Comparison of ENCODE assay signal across 22 cellular contexts in genomic region chrX:1767026-1767425, GRCh38.
DNase-seq lines count a peak whose midpoint lies in the region; ATAC-seq, FAIRE-seq and TF ChIP-seq lines count a peak whose summit lies in the region.
"Had no signal": no experiment of that assay in that cellular context is flagged by ENCODE, and none has a peak within 500 bp of the region (broad histone marks: within the 10 kb centered on the region; RNA-seq: fewer than 3 reads in every experiment).

No MANE protein-coding gene starts in this region.

- H3K27ac ChIP-seq in HepG2 (ENCODE audit: extremely low read length, insufficient read depth, low read length), result no peak overlapping the region
- no peak overlapping the region for H3K27ac ChIP-seq in right lobe of liver
- H3K27ac ChIP-seq: parathyroid adenoma, testis had no signal

- WGBS in HepG2 (ENCODE audit: low lambda C conversion rate), result 50% methylated on average over 10 of the region's 10 CpGs
- WGBS in right lobe of liver (ENCODE audit: insufficient coverage, low coverage, low lambda C conversion rate, missing lambda C conversion rate), result 50% methylated on average over 8 of the region's 10 CpGs

- DNase-seq in HepG2 (ENCODE audit: low spot score), result no peak
- no peak for DNase-seq in right lobe of liver
- peak; percentile 48 for DNase-seq in NCI-H69 (lab: John Stamatoyannopoulos, UW)
- peak; percentile 53 for DNase-seq in iPS-NIHi11 (ENCODE audit: low spot score)
- DNase-seq in NCI-H510A treated with DMSO at 0.1 percent for 48 hours (lab: John Stamatoyannopoulos, UW), result no peak
- DNase-seq in T-helper 2 cell, result no peak
- no peak for DNase-seq in T-helper 1 cell
- DNase-seq in NCI-H2107 treated with DMSO at 0.1 percent for 48 hours (lab: John Stamatoyannopoulos, UW; ENCODE audit: unreplicated experiment), result no peak
- DNase-seq: activated CD4-positive, alpha-beta T cell treated with anti-CD3 and anti-CD28 coated beads, Interleukin-2, amount 10 ng/mL, durations not matched to agents 24 days and 14 days; activated CD8-positive, alpha-beta memory T cell treated with anti-CD3 and anti-CD28 coated beads, Interleukin-2, amount 10 ng/mL, durations not matched to agents 7 days and 5 days; activated naive CD8-positive, alpha-beta T cell treated with anti-CD3 and anti-CD28 coated beads, Interleukin-2, amount 10 ng/mL, durations not matched to agents 7 days and 5 days; DMS53; effector memory CD4-positive, alpha-beta T cell; kidney glomerular epithelial cell; NCI-H2081 treated with DMSO at 0.1 percent for 48 hours; testis had no signal

- H4K20me1 ChIP-seq in HepG2 (ENCODE audit: insufficient read depth, low read length), result no peaks in the 10 kb centered on the region

- in situ Hi-C loops in HepG2 (cut with HindIII; ENCODE audit: extremely low pct_ligation_motif_present, low pct_unique_long_range_greater_than_20kb), result no loop called here

- H3K4me3 ChIP-seq in HepG2 (replicated peaks in 1 of 3; ENCODE audit: insufficient read depth in 1 of 3, low read depth in 2 of 3, low read length in 3 of 3) (no peak overlapping the region), right lobe of liver (no peak overlapping the region)
- H3K4me3 ChIP-seq: testis had no signal

- no peak overlapping the region for H3K4me2 ChIP-seq in HepG2 (ENCODE audit: low read depth, low read length)

- CTCF ChIA-PET in HepG2 (lab: Yijun Ruan, JAX; ENCODE audit: low intra/inter-chr PET ratio, low total read pairs), result no interaction called here

- no peak for TF ChIP-seq RAD21 in HepG2 (CRISPR knock-in tag; IDR thresholded peaks at IDR 0.05)

- no peaks in the 10 kb centered on the region for H3K36me3 ChIP-seq in HepG2 (replicated peaks in 1 of 2; ENCODE audit: control insufficient read depth in 1 of 2, insufficient read depth in 2 of 2, low read length in 2 of 2)
- no peaks in the 10 kb centered on the region for H3K36me3 ChIP-seq in right lobe of liver

- H2AFZ ChIP-seq in HepG2 (ENCODE audit: low read length), result no peak overlapping the region
- H2AFZ ChIP-seq: parathyroid adenoma had no signal

- ATAC-seq in HepG2, result no peak
- ATAC-seq in right lobe of liver, result no peak
- ATAC-seq: activated CD8-positive, alpha-beta memory T cell treated with anti-CD3 and anti-CD28 coated beads, Interleukin-2, amount 10 ng/mL, durations not matched to agents 7 days and 5 days; esophagus mucosa; stimulated activated memory B cell treated with anti-CD40 and anti-IgM and Interleukin-4, amounts not matched to agents 10 μg/mL and 1 μg/mL and 100 μg/mL, for 72 hours had no signal

- TF ChIP-seq CTCF in HepG2 (CRISPR knock-in tag; IDR thresholded peaks at IDR 0.05) (no peak), right lobe of liver (IDR thresholded peaks at IDR 0.05) (no peak)

- FAIRE-seq in HepG2 (lab: Jason Lieb, UNC), result no peak
- FAIRE-seq: frontal cortex, GM12891, H1 had no signal

- peaks cover 0 to 2% of the 10 kb centered on the region in 2 experiments; a peak in 1 of 5 replicates for H3K27me3 ChIP-seq in HepG2 (ENCODE audit: control insufficient read depth in 1 of 2, insufficient read depth in 2 of 2, low read length in 2 of 2)
- no peaks in the 10 kb centered on the region for H3K27me3 ChIP-seq in right lobe of liver
- H3K27me3 ChIP-seq: testis had no signal

- intact Hi-C loops in HepG2 (cut with micrococcal nuclease; ENCODE audit: unreplicated experiment) (no loop called here), right lobe of liver (cut with DNase I) (no loop called here)

- no peaks in the 10 kb centered on the region for H3K79me2 ChIP-seq in HepG2 (ENCODE audit: insufficient read depth, low read length)
- H3K79me2 ChIP-seq: parathyroid adenoma had no signal

- no TSS peak for BruUV-seq in HepG2 (replicated peaks; lab: Mats Ljungman, UMichigan)

- TF ChIP-seq EP300 in HepG2 (IDR thresholded peaks at IDR 0.05; ENCODE audit: low read depth in 2 of 2, low read length in 2 of 2), result no peak
- TF ChIP-seq EP300 in HepG2 (CRISPR knock-in tag; IDR thresholded peaks at IDR 0.05; ENCODE audit: borderline replicate concordance), result no peak

- no peak overlapping the region for H3K9ac ChIP-seq in HepG2 (ENCODE audit: insufficient read depth, low read depth, low read length)
- H3K9ac ChIP-seq: parathyroid adenoma had no signal

- H3K9me3 ChIP-seq in HepG2 (ENCODE audit: low read length), result peaks cover 24% of the 10 kb centered on the region
- no peaks in the 10 kb centered on the region for H3K9me3 ChIP-seq in right lobe of liver
- H3K9me3 ChIP-seq: testis had no signal

- no peaks in the 10 kb centered on the region for H3K4me1 ChIP-seq in HepG2 (ENCODE audit: insufficient read depth, low read length)
- no peaks in the 10 kb centered on the region for H3K4me1 ChIP-seq in right lobe of liver
- H3K4me1 ChIP-seq: parathyroid adenoma had no signal

- POLR2A ChIA-PET in HepG2 (lab: Yijun Ruan, JAX), result no interaction called here

- TF ChIP-seq POLR2A in HepG2 (IDR thresholded peaks at IDR 0.05; ENCODE audit: insufficient read depth in 1 of 2, low read depth in 2 of 2, low read length in 2 of 2) (no peak), right lobe of liver (IDR thresholded peaks at IDR 0.05) (no peak)

TF ChIP-seq in HepG2, 621 proteins besides CTCF, POLR2A, EP300 and RAD21:
- peak; percentile 10; the same call in 1 of the 2 replicates for TF ChIP-seq RFX1 (IDR thresholded peaks at IDR 0.05)
- no peak for TF ChIP-seq ZNF121 (CRISPR knock-in tag; IDR thresholded peaks at IDR 0.05)

Comparison
In these comparisons a context has a peak if more than half of its experiments do, and no peak if none do; other contexts are left out.
1. DNase-seq: peak in NCI-H69 (single experiment) and iPS-NIHi11 (single experiment); none in HepG2 (single experiment), right lobe of liver (0 of 3), NCI-H510A treated with DMSO at 0.1 percent for 48 hours (single experiment), T-helper 2 cell (0 of 5), T-helper 1 cell (0 of 5) and NCI-H2107 treated with DMSO at 0.1 percent for 48 hours (single experiment).